ENCODE assay signal across 1 cellular context in the genomic region with DNA sequence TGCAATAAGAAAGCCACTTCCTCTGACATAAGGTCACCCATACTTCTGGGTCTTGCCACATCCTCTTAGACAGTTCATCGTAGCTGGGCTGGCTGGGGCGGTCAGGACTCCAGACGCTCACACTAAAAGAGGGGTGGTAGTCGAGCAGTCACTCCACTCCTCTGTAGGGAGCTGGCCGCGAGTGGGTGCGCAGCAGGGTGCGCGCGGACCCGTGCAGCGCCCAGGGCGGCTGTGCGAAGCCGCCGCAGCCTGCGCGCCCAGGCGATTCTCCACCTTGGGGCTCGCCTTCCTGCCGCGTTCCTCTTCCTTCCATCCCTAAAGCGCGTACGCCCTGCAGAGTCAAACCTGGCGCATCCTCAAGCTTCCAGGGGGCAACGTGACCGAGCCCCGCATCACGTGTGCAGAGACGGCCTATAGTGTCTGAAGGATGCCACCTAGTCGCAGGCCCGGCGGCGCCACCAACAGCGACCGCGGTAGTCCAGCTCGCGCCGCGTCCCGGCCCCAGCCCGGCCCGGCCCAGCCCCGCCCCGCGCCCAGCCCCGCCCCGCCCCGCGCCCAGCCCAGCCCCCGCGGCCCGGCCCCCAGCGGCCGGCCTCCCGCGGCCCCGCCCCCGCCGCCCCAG.
TF ChIP-seq lines count a peak whose summit lies in the region.

No MANE protein-coding gene starts in this region.

TF ChIP-seq in GM23338, 12 proteins besides CTCF, POLR2A, EP300 and RAD21 (continued from another document):
- TF ChIP-seq, protein P1, sequence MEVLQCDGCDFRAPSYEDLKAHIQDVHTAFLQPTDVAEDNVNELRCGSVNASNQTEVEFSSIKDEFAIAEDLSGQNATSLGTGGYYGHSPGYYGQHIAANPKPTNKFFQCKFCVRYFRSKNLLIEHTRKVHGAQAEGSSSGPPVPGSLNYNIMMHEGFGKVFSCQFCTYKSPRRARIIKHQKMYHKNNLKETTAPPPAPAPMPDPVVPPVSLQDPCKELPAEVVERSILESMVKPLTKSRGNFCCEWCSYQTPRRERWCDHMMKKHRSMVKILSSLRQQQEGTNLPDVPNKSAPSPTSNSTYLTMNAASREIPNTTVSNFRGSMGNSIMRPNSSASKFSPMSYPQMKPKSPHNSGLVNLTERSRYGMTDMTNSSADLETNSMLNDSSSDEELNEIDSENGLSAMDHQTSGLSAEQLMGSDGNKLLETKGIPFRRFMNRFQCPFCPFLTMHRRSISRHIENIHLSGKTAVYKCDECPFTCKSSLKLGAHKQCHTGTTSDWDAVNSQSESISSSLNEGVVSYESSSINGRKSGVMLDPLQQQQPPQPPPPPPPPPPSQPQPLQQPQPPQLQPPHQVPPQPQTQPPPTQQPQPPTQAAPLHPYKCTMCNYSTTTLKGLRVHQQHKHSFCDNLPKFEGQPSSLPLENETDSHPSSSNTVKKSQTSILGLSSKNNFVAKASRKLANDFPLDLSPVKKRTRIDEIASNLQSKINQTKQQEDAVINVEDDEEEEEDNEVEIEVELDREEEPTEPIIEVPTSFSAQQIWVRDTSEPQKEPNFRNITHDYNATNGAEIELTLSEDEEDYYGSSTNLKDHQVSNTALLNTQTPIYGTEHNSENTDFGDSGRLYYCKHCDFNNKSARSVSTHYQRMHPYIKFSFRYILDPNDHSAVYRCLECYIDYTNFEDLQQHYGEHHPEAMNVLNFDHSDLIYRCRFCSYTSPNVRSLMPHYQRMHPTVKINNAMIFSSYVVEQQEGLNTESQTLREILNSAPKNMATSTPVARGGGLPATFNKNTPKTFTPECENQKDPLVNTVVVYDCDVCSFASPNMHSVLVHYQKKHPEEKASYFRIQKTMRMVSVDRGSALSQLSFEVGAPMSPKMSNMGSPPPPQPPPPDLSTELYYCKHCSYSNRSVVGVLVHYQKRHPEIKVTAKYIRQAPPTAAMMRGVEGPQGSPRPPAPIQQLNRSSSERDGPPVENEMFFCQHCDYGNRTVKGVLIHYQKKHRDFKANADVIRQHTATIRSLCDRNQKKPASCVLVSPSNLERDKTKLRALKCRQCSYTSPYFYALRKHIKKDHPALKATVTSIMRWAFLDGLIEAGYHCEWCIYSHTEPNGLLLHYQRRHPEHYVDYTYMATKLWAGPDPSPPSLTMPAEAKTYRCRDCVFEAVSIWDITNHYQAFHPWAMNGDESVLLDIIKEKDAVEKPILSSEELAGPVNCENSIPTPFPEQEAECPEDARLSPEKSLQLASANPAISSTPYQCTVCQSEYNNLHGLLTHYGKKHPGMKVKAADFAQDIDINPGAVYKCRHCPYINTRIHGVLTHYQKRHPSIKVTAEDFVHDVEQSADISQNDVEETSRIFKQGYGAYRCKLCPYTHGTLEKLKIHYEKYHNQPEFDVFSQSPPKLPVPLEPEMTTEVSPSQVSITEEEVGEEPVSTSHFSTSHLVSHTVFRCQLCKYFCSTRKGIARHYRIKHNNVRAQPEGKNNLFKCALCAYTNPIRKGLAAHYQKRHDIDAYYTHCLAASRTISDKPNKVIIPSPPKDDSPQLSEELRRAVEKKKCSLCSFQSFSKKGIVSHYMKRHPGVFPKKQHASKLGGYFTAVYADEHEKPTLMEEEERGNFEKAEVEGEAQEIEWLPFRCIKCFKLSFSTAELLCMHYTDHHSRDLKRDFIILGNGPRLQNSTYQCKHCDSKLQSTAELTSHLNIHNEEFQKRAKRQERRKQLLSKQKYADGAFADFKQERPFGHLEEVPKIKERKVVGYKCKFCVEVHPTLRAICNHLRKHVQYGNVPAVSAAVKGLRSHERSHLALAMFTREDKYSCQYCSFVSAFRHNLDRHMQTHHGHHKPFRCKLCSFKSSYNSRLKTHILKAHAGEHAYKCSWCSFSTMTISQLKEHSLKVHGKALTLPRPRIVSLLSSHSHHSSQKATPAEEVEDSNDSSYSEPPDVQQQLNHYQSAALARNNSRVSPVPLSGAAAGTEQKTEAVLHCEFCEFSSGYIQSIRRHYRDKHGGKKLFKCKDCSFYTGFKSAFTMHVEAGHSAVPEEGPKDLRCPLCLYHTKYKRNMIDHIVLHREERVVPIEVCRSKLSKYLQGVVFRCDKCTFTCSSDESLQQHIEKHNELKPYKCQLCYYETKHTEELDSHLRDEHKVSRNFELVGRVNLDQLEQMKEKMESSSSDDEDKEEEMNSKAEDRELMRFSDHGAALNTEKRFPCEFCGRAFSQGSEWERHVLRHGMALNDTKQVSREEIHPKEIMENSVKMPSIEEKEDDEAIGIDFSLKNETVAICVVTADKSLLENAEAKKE (CRISPR knock-in tag; IDR thresholded peaks at IDR 0.05), result no peak
